1 cellular context compared by ENCODE assay signal in the genomic region with DNA sequence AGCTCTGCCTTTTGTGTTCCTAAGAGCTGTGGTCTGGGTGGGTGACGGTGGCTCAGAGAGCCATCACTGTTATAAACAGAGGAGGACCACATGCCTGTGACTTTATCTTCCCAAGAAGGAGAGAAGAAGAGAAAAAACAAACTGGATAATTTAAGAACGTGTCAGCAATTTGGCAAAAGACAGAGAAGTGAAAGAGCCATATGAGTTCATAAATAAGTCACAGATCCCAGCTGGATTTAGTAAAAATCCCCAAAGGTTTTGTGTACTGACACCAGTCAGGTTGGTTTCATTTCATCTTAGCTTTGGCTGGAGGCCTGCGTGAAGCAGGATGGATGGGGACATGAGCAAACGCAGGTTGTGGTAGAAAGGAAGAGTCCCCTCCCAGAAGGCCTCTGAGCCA.
TF ChIP-seq lines count a peak whose summit lies in the region.

No MANE protein-coding gene starts in this region.

TF ChIP-seq in K562, 482 proteins besides CTCF, POLR2A, EP300 and RAD21 (continued from another document):
- TF ChIP-seq, protein P1, sequence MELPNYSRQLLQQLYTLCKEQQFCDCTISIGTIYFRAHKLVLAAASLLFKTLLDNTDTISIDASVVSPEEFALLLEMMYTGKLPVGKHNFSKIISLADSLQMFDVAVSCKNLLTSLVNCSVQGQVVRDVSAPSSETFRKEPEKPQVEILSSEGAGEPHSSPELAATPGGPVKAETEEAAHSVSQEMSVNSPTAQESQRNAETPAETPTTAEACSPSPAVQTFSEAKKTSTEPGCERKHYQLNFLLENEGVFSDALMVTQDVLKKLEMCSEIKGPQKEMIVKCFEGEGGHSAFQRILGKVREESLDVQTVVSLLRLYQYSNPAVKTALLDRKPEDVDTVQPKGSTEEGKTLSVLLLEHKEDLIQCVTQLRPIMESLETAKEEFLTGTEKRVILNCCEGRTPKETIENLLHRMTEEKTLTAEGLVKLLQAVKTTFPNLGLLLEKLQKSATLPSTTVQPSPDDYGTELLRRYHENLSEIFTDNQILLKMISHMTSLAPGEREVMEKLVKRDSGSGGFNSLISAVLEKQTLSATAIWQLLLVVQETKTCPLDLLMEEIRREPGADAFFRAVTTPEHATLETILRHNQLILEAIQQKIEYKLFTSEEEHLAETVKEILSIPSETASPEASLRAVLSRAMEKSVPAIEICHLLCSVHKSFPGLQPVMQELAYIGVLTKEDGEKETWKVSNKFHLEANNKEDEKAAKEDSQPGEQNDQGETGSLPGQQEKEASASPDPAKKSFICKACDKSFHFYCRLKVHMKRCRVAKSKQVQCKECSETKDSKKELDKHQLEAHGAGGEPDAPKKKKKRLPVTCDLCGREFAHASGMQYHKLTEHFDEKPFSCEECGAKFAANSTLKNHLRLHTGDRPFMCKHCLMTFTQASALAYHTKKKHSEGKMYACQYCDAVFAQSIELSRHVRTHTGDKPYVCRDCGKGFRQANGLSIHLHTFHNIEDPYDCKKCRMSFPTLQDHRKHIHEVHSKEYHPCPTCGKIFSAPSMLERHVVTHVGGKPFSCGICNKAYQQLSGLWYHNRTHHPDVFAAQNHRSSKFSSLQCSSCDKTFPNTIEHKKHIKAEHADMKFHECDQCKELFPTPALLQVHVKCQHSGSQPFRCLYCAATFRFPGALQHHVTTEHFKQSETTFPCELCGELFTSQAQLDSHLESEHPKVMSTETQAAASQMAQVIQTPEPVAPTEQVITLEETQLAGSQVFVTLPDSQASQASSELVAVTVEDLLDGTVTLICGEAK (IDR thresholded peaks at IDR 0.05): no peak
- TF ChIP-seq, protein P1 (CRISPR knock-in tag; IDR thresholded peaks at IDR 0.05): no peak
TF ChIP-seq in K562: peak in this region for 3.
